1 cellular context compared by ENCODE assay signal in genomic region chr11:3824714-3825472, GRCh38.
TF ChIP-seq lines count a peak whose summit lies in the region.

No MANE protein-coding gene starts in this region.

TF ChIP-seq in K562, 482 proteins besides CTCF, POLR2A, EP300 and RAD21 (continued from another document and continues in another):
- TF ChIP-seq TFE3 (CRISPR knock-in tag; IDR thresholded peaks at IDR 0.05) (no peak), ZMIZ1 (IDR thresholded peaks at IDR 0.05; ENCODE audit: low read depth in 2 of 2, low read length in 2 of 2) (no peak), SMAD4 (CRISPR knock-in tag; conservative IDR thresholded peaks at IDR 0.05) (no peak), FOXJ3 (CRISPR knock-in tag; IDR thresholded peaks at IDR 0.05) (no peak), PCBP2 (IDR thresholded peaks at IDR 0.05; ENCODE audit: low read depth, low read length, poor library complexity, severe bottlenecking) (no peak), ZNF436 (CRISPR knock-in tag; IDR thresholded peaks at IDR 0.05) (no peak), POLR2AphosphoS5 (IDR thresholded peaks at IDR 0.05; ENCODE audit: control insufficient read depth, insufficient read depth, low read depth, low read length) (peak; percentile 57; the same call in 1 of the 2 replicates), ZNF583 (CRISPR knock-in tag; IDR thresholded peaks at IDR 0.05) (no peak), KAT2B (IDR thresholded peaks at IDR 0.05; ENCODE audit: low read depth, low read length) (no peak), TCF7L2 (IDR thresholded peaks at IDR 0.05; ENCODE audit: low read depth, low read length) (no peak), E4F1 (CRISPR knock-in tag; IDR thresholded peaks at IDR 0.05; ENCODE audit: borderline replicate concordance) (no peak), TRIM25 (IDR thresholded peaks at IDR 0.05; ENCODE audit: borderline replicate concordance) (no peak), NR3C1 (CRISPR knock-in tag; IDR thresholded peaks at IDR 0.05) (no peak), NR2C1 (IDR thresholded peaks at IDR 0.05) (no peak), NR2C1 (tag; IDR thresholded peaks at IDR 0.05) (no peak), ZNF696 (CRISPR knock-in tag; conservative IDR thresholded peaks at IDR 0.05) (no peak), PYGO2 (tag; IDR thresholded peaks at IDR 0.05) (no peak), CBX5 (IDR thresholded peaks at IDR 0.05; ENCODE audit: borderline replicate concordance, low read depth) (peak; percentile 79; the same call in 1 of the 2 replicates), ZNF77 (CRISPR knock-in tag; IDR thresholded peaks at IDR 0.05) (no peak), LARP7 (IDR thresholded peaks at IDR 0.05) (no peak), BCOR (IDR thresholded peaks at IDR 0.05) (0 out of 2 replicates have a peak, but pooled peaks have one; percentile 18), IRF2 (CRISPR knock-in tag; IDR thresholded peaks at IDR 0.05) (no peak), NEUROD1 (IDR thresholded peaks at IDR 0.05; ENCODE audit: borderline replicate concordance, low read depth, low read length, partially characterized antibody) (peak; percentile 60), BRCA1 (IDR thresholded peaks at IDR 0.05) (no peak), BRCA1 (CRISPR knock-in tag; IDR thresholded peaks at IDR 0.05) (no peak), ZNF699 (CRISPR knock-in tag; IDR thresholded peaks at IDR 0.05; ENCODE audit: insufficient replicate concordance) (no peak), SIX5 (IDR thresholded peaks at IDR 0.05; ENCODE audit: borderline replicate concordance in 1 of 2, insufficient read depth in 1 of 2, low read depth in 1 of 2, low read length in 2 of 2) (no peak), ILF3 (IDR thresholded peaks at IDR 0.05; ENCODE audit: borderline replicate concordance) (no peak), ZNF707 (CRISPR knock-in tag; conservative IDR thresholded peaks at IDR 0.05) (no peak), GATA2 (CRISPR knock-in tag; IDR thresholded peaks at IDR 0.05) (peak; percentile 55), LCOR (CRISPR knock-in tag; IDR thresholded peaks at IDR 0.05) (peak; percentile 40), MBD2 (IDR thresholded peaks at IDR 0.05; ENCODE audit: borderline replicate concordance, low read depth) (no peak), HDAC3 (IDR thresholded peaks at IDR 0.05; ENCODE audit: borderline replicate concordance, partially characterized antibody) (no peak), ZNF445 (CRISPR knock-in tag; IDR thresholded peaks at IDR 0.05; ENCODE audit: low read depth) (no peak), CBFA2T2 (conservative IDR thresholded peaks at IDR 0.05) (no peak), ZNF232 (CRISPR knock-in tag; IDR thresholded peaks at IDR 0.05) (no peak), ZNF282 (CRISPR knock-in tag; IDR thresholded peaks at IDR 0.05) (no peak), RBFOX2 (IDR thresholded peaks at IDR 0.05; ENCODE audit: low read depth, low read length) (peak; percentile 55)
- TF ChIP-seq, protein P1, sequence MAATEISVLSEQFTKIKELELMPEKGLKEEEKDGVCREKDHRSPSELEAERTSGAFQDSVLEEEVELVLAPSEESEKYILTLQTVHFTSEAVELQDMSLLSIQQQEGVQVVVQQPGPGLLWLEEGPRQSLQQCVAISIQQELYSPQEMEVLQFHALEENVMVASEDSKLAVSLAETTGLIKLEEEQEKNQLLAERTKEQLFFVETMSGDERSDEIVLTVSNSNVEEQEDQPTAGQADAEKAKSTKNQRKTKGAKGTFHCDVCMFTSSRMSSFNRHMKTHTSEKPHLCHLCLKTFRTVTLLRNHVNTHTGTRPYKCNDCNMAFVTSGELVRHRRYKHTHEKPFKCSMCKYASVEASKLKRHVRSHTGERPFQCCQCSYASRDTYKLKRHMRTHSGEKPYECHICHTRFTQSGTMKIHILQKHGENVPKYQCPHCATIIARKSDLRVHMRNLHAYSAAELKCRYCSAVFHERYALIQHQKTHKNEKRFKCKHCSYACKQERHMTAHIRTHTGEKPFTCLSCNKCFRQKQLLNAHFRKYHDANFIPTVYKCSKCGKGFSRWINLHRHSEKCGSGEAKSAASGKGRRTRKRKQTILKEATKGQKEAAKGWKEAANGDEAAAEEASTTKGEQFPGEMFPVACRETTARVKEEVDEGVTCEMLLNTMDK (IDR thresholded peaks at IDR 0.05; ENCODE audit: borderline replicate concordance, insufficient read depth, low read depth, low read length, poor library complexity, severe bottlenecking), result peak; percentile 65
- TF ChIP-seq, protein P2, sequence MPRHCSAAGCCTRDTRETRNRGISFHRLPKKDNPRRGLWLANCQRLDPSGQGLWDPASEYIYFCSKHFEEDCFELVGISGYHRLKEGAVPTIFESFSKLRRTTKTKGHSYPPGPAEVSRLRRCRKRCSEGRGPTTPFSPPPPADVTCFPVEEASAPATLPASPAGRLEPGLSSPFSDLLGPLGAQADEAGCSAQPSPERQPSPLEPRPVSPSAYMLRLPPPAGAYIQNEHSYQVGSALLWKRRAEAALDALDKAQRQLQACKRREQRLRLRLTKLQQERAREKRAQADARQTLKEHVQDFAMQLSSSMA (CRISPR knock-in tag; IDR thresholded peaks at IDR 0.05), result no peak
- TF ChIP-seq, protein P3, sequence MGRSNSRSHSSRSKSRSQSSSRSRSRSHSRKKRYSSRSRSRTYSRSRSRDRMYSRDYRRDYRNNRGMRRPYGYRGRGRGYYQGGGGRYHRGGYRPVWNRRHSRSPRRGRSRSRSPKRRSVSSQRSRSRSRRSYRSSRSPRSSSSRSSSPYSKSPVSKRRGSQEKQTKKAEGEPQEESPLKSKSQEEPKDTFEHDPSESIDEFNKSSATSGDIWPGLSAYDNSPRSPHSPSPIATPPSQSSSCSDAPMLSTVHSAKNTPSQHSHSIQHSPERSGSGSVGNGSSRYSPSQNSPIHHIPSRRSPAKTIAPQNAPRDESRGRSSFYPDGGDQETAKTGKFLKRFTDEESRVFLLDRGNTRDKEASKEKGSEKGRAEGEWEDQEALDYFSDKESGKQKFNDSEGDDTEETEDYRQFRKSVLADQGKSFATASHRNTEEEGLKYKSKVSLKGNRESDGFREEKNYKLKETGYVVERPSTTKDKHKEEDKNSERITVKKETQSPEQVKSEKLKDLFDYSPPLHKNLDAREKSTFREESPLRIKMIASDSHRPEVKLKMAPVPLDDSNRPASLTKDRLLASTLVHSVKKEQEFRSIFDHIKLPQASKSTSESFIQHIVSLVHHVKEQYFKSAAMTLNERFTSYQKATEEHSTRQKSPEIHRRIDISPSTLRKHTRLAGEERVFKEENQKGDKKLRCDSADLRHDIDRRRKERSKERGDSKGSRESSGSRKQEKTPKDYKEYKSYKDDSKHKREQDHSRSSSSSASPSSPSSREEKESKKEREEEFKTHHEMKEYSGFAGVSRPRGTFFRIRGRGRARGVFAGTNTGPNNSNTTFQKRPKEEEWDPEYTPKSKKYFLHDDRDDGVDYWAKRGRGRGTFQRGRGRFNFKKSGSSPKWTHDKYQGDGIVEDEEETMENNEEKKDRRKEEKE (IDR thresholded peaks at IDR 0.05; ENCODE audit: borderline replicate concordance in 1 of 2, control insufficient read depth in 1 of 2, low read depth in 2 of 2, low read length in 1 of 2), result peak in 1 of 2 experiments; percentile 33; a peak in 1 of 4 replicates
- TF ChIP-seq, protein P4, sequence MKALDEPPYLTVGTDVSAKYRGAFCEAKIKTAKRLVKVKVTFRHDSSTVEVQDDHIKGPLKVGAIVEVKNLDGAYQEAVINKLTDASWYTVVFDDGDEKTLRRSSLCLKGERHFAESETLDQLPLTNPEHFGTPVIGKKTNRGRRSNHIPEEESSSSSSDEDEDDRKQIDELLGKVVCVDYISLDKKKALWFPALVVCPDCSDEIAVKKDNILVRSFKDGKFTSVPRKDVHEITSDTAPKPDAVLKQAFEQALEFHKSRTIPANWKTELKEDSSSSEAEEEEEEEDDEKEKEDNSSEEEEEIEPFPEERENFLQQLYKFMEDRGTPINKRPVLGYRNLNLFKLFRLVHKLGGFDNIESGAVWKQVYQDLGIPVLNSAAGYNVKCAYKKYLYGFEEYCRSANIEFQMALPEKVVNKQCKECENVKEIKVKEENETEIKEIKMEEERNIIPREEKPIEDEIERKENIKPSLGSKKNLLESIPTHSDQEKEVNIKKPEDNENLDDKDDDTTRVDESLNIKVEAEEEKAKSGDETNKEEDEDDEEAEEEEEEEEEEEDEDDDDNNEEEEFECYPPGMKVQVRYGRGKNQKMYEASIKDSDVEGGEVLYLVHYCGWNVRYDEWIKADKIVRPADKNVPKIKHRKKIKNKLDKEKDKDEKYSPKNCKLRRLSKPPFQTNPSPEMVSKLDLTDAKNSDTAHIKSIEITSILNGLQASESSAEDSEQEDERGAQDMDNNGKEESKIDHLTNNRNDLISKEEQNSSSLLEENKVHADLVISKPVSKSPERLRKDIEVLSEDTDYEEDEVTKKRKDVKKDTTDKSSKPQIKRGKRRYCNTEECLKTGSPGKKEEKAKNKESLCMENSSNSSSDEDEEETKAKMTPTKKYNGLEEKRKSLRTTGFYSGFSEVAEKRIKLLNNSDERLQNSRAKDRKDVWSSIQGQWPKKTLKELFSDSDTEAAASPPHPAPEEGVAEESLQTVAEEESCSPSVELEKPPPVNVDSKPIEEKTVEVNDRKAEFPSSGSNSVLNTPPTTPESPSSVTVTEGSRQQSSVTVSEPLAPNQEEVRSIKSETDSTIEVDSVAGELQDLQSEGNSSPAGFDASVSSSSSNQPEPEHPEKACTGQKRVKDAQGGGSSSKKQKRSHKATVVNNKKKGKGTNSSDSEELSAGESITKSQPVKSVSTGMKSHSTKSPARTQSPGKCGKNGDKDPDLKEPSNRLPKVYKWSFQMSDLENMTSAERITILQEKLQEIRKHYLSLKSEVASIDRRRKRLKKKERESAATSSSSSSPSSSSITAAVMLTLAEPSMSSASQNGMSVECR (CRISPR knock-in tag; IDR thresholded peaks at IDR 0.05), result peak; percentile 71
- TF ChIP-seq, protein P5, sequence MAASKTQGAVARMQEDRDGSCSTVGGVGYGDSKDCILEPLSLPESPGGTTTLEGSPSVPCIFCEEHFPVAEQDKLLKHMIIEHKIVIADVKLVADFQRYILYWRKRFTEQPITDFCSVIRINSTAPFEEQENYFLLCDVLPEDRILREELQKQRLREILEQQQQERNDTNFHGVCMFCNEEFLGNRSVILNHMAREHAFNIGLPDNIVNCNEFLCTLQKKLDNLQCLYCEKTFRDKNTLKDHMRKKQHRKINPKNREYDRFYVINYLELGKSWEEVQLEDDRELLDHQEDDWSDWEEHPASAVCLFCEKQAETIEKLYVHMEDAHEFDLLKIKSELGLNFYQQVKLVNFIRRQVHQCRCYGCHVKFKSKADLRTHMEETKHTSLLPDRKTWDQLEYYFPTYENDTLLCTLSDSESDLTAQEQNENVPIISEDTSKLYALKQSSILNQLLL (CRISPR knock-in tag; IDR thresholded peaks at IDR 0.05; ENCODE audit: borderline replicate concordance), result no peak
